ENCODE assay signal across 8 cellular contexts in the genomic region with DNA sequence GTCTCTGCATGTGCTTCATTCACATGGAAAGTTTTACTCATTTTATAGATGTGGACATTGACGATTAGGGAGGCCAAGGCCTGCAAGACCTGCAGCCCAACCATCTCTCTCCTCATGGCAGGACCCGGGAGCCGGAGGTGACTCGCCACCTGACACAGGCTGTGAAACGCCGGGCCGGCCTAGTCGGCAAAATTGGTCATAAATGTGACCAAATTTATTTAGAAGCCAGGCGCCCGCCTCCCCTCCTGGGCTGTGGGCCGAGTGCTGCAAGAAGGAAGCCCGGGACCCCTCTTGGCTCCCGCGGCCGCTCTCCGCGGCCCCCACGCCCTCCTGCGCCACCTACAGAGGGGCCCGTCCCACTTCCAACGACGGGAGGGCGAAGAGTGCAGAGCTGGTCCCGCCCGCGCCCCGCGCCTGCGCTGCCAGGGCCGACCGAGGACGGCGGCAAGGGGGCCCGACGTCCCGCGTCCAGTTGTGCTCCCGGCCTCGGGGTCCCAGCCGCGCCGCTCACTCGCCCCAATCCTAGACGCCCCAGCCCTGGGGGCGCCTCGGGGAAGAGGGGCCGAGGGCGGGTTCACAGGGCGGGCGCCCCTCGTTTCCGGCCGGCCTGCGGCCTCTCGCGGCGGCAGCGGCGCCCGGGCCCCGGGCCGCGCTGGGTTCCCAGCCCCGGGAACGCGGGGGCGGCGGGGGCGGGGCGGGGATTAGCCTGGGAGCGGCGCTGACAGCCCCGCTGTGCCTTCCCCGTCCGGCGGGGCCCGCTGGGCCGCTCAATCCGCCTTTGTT. TPM values are rescaled to one million over a fixed set of nuclear protein-coding genes. Genes with fewer than 3 reads are reported as not detected.
A peak's percentile ranks its signal among the peaks of the same experiment; 100 is the strongest.
DNase-seq lines count a peak whose midpoint lies in the region; ATAC-seq and TF ChIP-seq lines count a peak whose summit lies in the region.

No MANE protein-coding gene starts in this region.

- peak; percentile 67 for ATAC-seq in body of pancreas
- peak; percentile 59 for ATAC-seq in stimulated activated effector memory CD8-positive, alpha-beta T cell treated with anti-CD3 and anti-CD28 coated beads, Interleukin-12 subunit alpha, Interleukin-12 subunit beta, amount 100 ng/mL, for 72 hours

- H3K36me3 Mint-ChIP-seq in stimulated activated effector memory CD8-positive, alpha-beta T cell treated with anti-CD3 and anti-CD28 coated beads, Interleukin-12 subunit alpha, Interleukin-12 subunit beta, amount 100 ng/mL, for 72 hours = no peaks in the 10 kb centered on the region

- H3K4me3 ChIP-seq in AG10803 (ENCODE audit: low read length) (peak overlapping the region; percentile 39), body of pancreas (no peak overlapping the region), kidney epithelial cell (ENCODE audit: low read depth, low read length) (peak overlapping the region; percentile 41)

- H3K9me3 Mint-ChIP-seq in stimulated activated effector memory CD8-positive, alpha-beta T cell treated with anti-CD3 and anti-CD28 coated beads, Interleukin-12 subunit alpha, Interleukin-12 subunit beta, amount 100 ng/mL, for 72 hours = no peaks in the 10 kb centered on the region

- no peaks in the 10 kb centered on the region for H3K9me3 ChIP-seq in body of pancreas

- H3K27me3 ChIP-seq in body of pancreas (no peaks in the 10 kb centered on the region), kidney epithelial cell (ENCODE audit: control insufficient read depth, insufficient read depth, low read length) (peaks cover 4% of the 10 kb centered on the region)

- intact Hi-C loops in body of pancreas (cut with DNase I) = no loop called here

- H3K4me3 Mint-ChIP-seq in stimulated activated effector memory CD8-positive, alpha-beta T cell treated with anti-CD3 and anti-CD28 coated beads, Interleukin-12 subunit alpha, Interleukin-12 subunit beta, amount 100 ng/mL, for 72 hours = peak overlapping the region; percentile 59

- TF ChIP-seq POLR2A in body of pancreas (IDR thresholded peaks at IDR 0.05) = peak in 2 of 3 donors; percentile 7 to 23

- in situ Hi-C loops in GM13976 (cut with MboI; ENCODE audit: low sequenced_read_pairs, unreplicated experiment) = no loop called here

- H3K27ac ChIP-seq in body of pancreas = peak overlapping the region in 2 of 4 donors; percentile 2 to 30

- H3K27ac Mint-ChIP-seq in stimulated activated effector memory CD8-positive, alpha-beta T cell treated with anti-CD3 and anti-CD28 coated beads, Interleukin-12 subunit alpha, Interleukin-12 subunit beta, amount 100 ng/mL, for 72 hours = no peak overlapping the region

- H3K4me1 Mint-ChIP-seq in stimulated activated effector memory CD8-positive, alpha-beta T cell treated with anti-CD3 and anti-CD28 coated beads, Interleukin-12 subunit alpha, Interleukin-12 subunit beta, amount 100 ng/mL, for 72 hours = peaks cover 17% of the 10 kb centered on the region

- WGBS in body of pancreas, 2 donors = 0 to 31% methylated on average over 2 to 36 of the region's 79 CpGs

- peak; percentile 37 for DNase-seq in AG10803 (ENCODE audit: low read depth)
- DNase-seq in GM13976 (ENCODE audit: low spot score) = peak; percentile 60
- peak; percentile 21 for DNase-seq in NOMO-1 treated with dmso at 0.1 percent for 144 hours (lab: John Stamatoyannopoulos, UW; ENCODE audit: unreplicated experiment)
- DNase-seq in body of pancreas = peak in 3 of 4 donors; percentile 29 to 49 (median 45)
- DNase-seq in kidney epithelial cell (ENCODE audit: low read depth) = no peak
- DNase-seq in stimulated activated effector memory CD8-positive, alpha-beta T cell treated with anti-CD3 and anti-CD28 coated beads, Interleukin-12 subunit alpha, Interleukin-12 subunit beta, amount 100 ng/mL, for 72 hours (ENCODE audit: low spot score in 2 of 2) = peak; percentile 24 to 63
- DNase-seq in Ammon's horn (ENCODE audit: low spot score) = no peak
- DNase-seq in cerebellar nuclear complex (lab: John Stamatoyannopoulos, UW) = no peak

- no peaks in the 10 kb centered on the region for H3K36me3 ChIP-seq in body of pancreas (replicated peaks in 1 of 2; ENCODE audit: insufficient read depth in 1 of 2, low read depth in 2 of 2)
- H3K36me3 ChIP-seq in kidney epithelial cell (ENCODE audit: control insufficient read depth, insufficient read depth, low read length) = no peaks in the 10 kb centered on the region

- peaks cover 12% of the 10 kb centered on the region for H3K4me1 ChIP-seq in body of pancreas

- no peak for TF ChIP-seq CTCF in AG10803 (conservative IDR thresholded peaks at IDR 0.05; ENCODE audit: low read length)
- no peak for TF ChIP-seq CTCF in GM13976 (IDR thresholded peaks at IDR 0.05; ENCODE audit: borderline replicate concordance, control extremely low read depth, extremely low read depth, insufficient read depth, missing control alignments)
- TF ChIP-seq CTCF in body of pancreas (IDR thresholded peaks at IDR 0.05) = peak in 1 of 7 experiments; percentile 7
- no peak for TF ChIP-seq CTCF in kidney epithelial cell (IDR thresholded peaks at IDR 0.05; ENCODE audit: insufficient read depth, low read length, poor library complexity, severe bottlenecking)

RNA-seq across cellular contexts. Expression of a gene that starts 47.5 kb away (rescaled TPM):
- total RNA-seq in body of pancreas (1 to 10 TPM in 1 of 2 donors, under 1 TPM in 1; 0.26 to 1.6 TPM), kidney epithelial cell (1.5 and 2.0 TPM in 2 replicates)

Comparison
In these comparisons a context has a peak if more than half of its experiments do, and no peak if none do; other contexts are left out.
1. DNase-seq: peak in AG10803 (single experiment), GM13976 (single experiment), NOMO-1 treated with dmso at 0.1 percent for 144 hours (single experiment), body of pancreas (3 of 4) and stimulated activated effector memory CD8-positive, alpha-beta T cell treated with anti-CD3 and anti-CD28 coated beads, Interleukin-12 subunit alpha, Interleukin-12 subunit beta, amount 100 ng/mL, for 72 hours (2 of 2); none in kidney epithelial cell (single experiment), Ammon's horn (single experiment) and cerebellar nuclear complex (0 of 2).
2. H3K4me3 ChIP-seq: peak in AG10803 (single experiment) and kidney epithelial cell (single experiment); none in body of pancreas (0 of 2).